ENCODE assay signal across 13 cellular contexts in genomic region chr7:2384354-2385243, GRCh38. TPM values are rescaled to one million over a fixed set of nuclear protein-coding genes. Genes with fewer than 3 reads are reported as not detected.
DNase-seq lines count a peak whose midpoint lies in the region; ATAC-seq and TF ChIP-seq lines count a peak whose summit lies in the region.
"Had no signal": no experiment of that assay in that cellular context is flagged by ENCODE, and none has a peak within 500 bp of the region (broad histone marks: within the 10 kb centered on the region; RNA-seq: fewer than 3 reads in every experiment).

No MANE protein-coding gene starts in this region.

- H3K79me1 ChIP-seq in mesenchymal stem cell (replicated peaks; ENCODE audit: low read length, poor library complexity, severe bottlenecking): peaks cover 13% of the 10 kb centered on the region

- no peak overlapping the region for H3K14ac ChIP-seq in mesenchymal stem cell (ENCODE audit: low read length in 2 of 2)

- H3K4ac ChIP-seq in mesenchymal stem cell (ENCODE audit: low read depth in 1 of 2, low read length in 2 of 2): no peak overlapping the region

- no peak overlapping the region for H2AK5ac ChIP-seq in mesenchymal stem cell (ENCODE audit: low read length, severe bottlenecking)

- BruUV-seq in Caco-2 (replicated peaks; lab: Mats Ljungman, UMichigan): no TSS peak

- no peak overlapping the region for H2AFZ ChIP-seq in mesenchymal stem cell (ENCODE audit: low read depth, low read length)

- no peak overlapping the region for H2BK120ac ChIP-seq in mesenchymal stem cell (ENCODE audit: low read depth, low read length)

- no peak overlapping the region for H3K4me3 Mint-ChIP-seq in Caco-2 (ENCODE audit: unreplicated experiment)
- no peak overlapping the region for H3K4me3 Mint-ChIP-seq in CD4-positive, alpha-beta memory T cell
- H3K4me3 Mint-ChIP-seq: CD8-positive, alpha-beta T cell had no signal

- no peak overlapping the region for H3K9ac ChIP-seq in mesenchymal stem cell (ENCODE audit: low read length)
- H3K9ac ChIP-seq: KMS-11 had no signal

- 93% methylated on average over 19 of the region's 19 CpGs for WGBS in mesenchymal stem cell

- H3K4me1 ChIP-seq in Caco-2: no peaks in the 10 kb centered on the region
- H3K4me1 ChIP-seq in mesenchymal stem cell (ENCODE audit: control insufficient read depth, insufficient read depth, low read depth, low read length): peaks cover 6% of the 10 kb centered on the region
- no peaks in the 10 kb centered on the region for H3K4me1 ChIP-seq in gastrocnemius medialis
- H3K4me1 ChIP-seq in HAP-1: peaks cover 9% of the 10 kb centered on the region
- H3K4me1 ChIP-seq in CD4-positive, alpha-beta memory T cell (ENCODE audit: insufficient read depth, low read length): no peaks in the 10 kb centered on the region

- peak overlapping the region; percentile 74 for H3K27ac Mint-ChIP-seq in Caco-2 (ENCODE audit: unreplicated experiment)
- H3K27ac Mint-ChIP-seq in CD4-positive, alpha-beta memory T cell: peak overlapping the region in 1 of 7 donors; percentile 42
- H3K27ac Mint-ChIP-seq: CD8-positive, alpha-beta T cell had no signal

- no peak overlapping the region for H2BK5ac ChIP-seq in mesenchymal stem cell (ENCODE audit: low read depth, low read length, poor library complexity, severe bottlenecking)

- DNase-seq in Caco-2: peak in 1 of 2 experiments; percentile 30
- DNase-seq in HL-60 (ENCODE audit: low read depth in 1 of 2, low spot score in 1 of 2): no peak
- DNase-seq in astrocyte of the hippocampus (ENCODE audit: low read depth, low spot score): peak; percentile 37
- DNase-seq in mesenchymal stem cell: no peak
- DNase-seq in gastrocnemius medialis: no peak
- no peak for DNase-seq in HAP-1 (ENCODE audit: low spot score in 2 of 2)
- DNase-seq in KG1 (lab: John Stamatoyannopoulos, UW): no peak
- no peak for DNase-seq in CD4-positive, alpha-beta memory T cell
- DNase-seq: CD8-positive, alpha-beta T cell; left cardiac atrium; SW 1271 had no signal

- peaks cover 7% of the 10 kb centered on the region for H3K4me1 Mint-ChIP-seq in Caco-2 (ENCODE audit: low read depth, unreplicated experiment)
- no peaks in the 10 kb centered on the region for H3K4me1 Mint-ChIP-seq in CD4-positive, alpha-beta memory T cell

- no peak for TF ChIP-seq POLR2A in gastrocnemius medialis (IDR thresholded peaks at IDR 0.05)

- in situ Hi-C loops in gastrocnemius medialis (cut with MboI; ENCODE audit: low sequenced_read_pairs in 4 of 4) (no loop called here), HAP-1 (cut with MboI; ENCODE audit: low sequenced_read_pairs) (no loop called here)

- no peak for ATAC-seq in gastrocnemius medialis
- ATAC-seq: CD8-positive, alpha-beta T cell; sciatic nerve had no signal

- H3K4me3 ChIP-seq in Caco-2 (ENCODE audit: low read depth, low read length): no peak overlapping the region
- no peak overlapping the region for H3K4me3 ChIP-seq in HL-60 (replicated peaks; ENCODE audit: insufficient read depth, low read length)
- H3K4me3 ChIP-seq in mesenchymal stem cell (ENCODE audit: insufficient read depth in 1 of 2, low read depth in 1 of 2, low read length in 2 of 2): no peak overlapping the region
- no peak overlapping the region for H3K4me3 ChIP-seq in gastrocnemius medialis
- no peak overlapping the region for H3K4me3 ChIP-seq in HAP-1
- no peak overlapping the region for H3K4me3 ChIP-seq in CD4-positive, alpha-beta memory T cell (ENCODE audit: low read length in 2 of 2)

- H4K91ac ChIP-seq in mesenchymal stem cell (ENCODE audit: low read length): no peak overlapping the region

- no peaks in the 10 kb centered on the region for H3K27me3 Mint-ChIP-seq in Caco-2 (ENCODE audit: insufficient read depth, unreplicated experiment)
- no peaks in the 10 kb centered on the region for H3K27me3 Mint-ChIP-seq in CD4-positive, alpha-beta memory T cell

- TF ChIP-seq CTCF in Caco-2 (IDR thresholded peaks at IDR 0.05; ENCODE audit: insufficient read depth in 1 of 2, low read depth in 1 of 2, low read length in 1 of 2, severe bottlenecking in 1 of 2, unreplicated experiment in 1 of 2): no peak
- TF ChIP-seq CTCF in HL-60 (IDR thresholded peaks at IDR 0.05; ENCODE audit: insufficient read depth, low read length): no peak
- no peak for TF ChIP-seq CTCF in gastrocnemius medialis (IDR thresholded peaks at IDR 0.05 in 4 of 5, conservative IDR thresholded peaks at IDR 0.05 in 1 of 5)

- no peak overlapping the region for H3K4me2 ChIP-seq in mesenchymal stem cell (ENCODE audit: low read length, poor library complexity, severe bottlenecking)
- H3K4me2 ChIP-seq: KMS-11 had no signal

- no peak overlapping the region for H3K23ac ChIP-seq in mesenchymal stem cell (ENCODE audit: low read length in 2 of 2)

- no peak overlapping the region for H3K18ac ChIP-seq in mesenchymal stem cell (ENCODE audit: low read depth in 1 of 2, low read length in 2 of 2)

- H3K36me3 ChIP-seq in Caco-2 (ENCODE audit: control insufficient read depth, insufficient read depth, low read length) (no peaks in the 10 kb centered on the region; the same call in none of the 2 replicates), mesenchymal stem cell (ENCODE audit: control insufficient read depth in 1 of 2, insufficient read depth in 2 of 2, low read depth in 1 of 2, low read length in 2 of 2) (peaks cover 30 to 58% of the 10 kb centered on the region in 2 experiments), gastrocnemius medialis (peaks cover 2 to 23% of the 10 kb centered on the region in 2 donors), HAP-1 (replicated peaks) (peaks cover 29% of the 10 kb centered on the region)
- H3K36me3 ChIP-seq in CD4-positive, alpha-beta memory T cell (ENCODE audit: insufficient read depth, low read length): peaks cover 19% of the 10 kb centered on the region

- H3K27me3 ChIP-seq in Caco-2 (replicated peaks; ENCODE audit: control insufficient read depth, insufficient read depth, low read length): no peaks in the 10 kb centered on the region
- no peaks in the 10 kb centered on the region for H3K27me3 ChIP-seq in HL-60 (ENCODE audit: insufficient read depth, poor library complexity, severe bottlenecking)
- H3K27me3 ChIP-seq in mesenchymal stem cell (ENCODE audit: control insufficient read depth in 1 of 2, insufficient read depth in 1 of 2, low read length in 2 of 2): no peaks in the 10 kb centered on the region
- no peaks in the 10 kb centered on the region for H3K27me3 ChIP-seq in gastrocnemius medialis
- no peaks in the 10 kb centered on the region for H3K27me3 ChIP-seq in HAP-1 (ENCODE audit: low read depth)
- H3K27me3 ChIP-seq in CD4-positive, alpha-beta memory T cell (ENCODE audit: insufficient read depth, low read length): no peaks in the 10 kb centered on the region

- H3K9me3 Mint-ChIP-seq in Caco-2 (ENCODE audit: unreplicated experiment): no peaks in the 10 kb centered on the region
- H3K9me3 Mint-ChIP-seq in CD4-positive, alpha-beta memory T cell: no peaks in the 10 kb centered on the region
- H3K9me3 Mint-ChIP-seq: CD8-positive, alpha-beta T cell had no signal

- H3K27ac ChIP-seq in HL-60 (replicated peaks): peak overlapping the region; percentile 82
- no peak overlapping the region for H3K27ac ChIP-seq in mesenchymal stem cell (ENCODE audit: low read length, poor library complexity, severe bottlenecking)
- H3K27ac ChIP-seq in gastrocnemius medialis: no peak overlapping the region
- H3K27ac ChIP-seq in CD4-positive, alpha-beta memory T cell (ENCODE audit: low read depth, low read length): no peak overlapping the region
- H3K27ac ChIP-seq: KMS-11 had no signal

- CTCF ChIA-PET in Caco-2 (lab: Charles Lee): interaction anchor here (0.5 to 1.4 kb wide), 3 partner anchors 63 to 85 kb away, joined by 4 to 10 read pairs (median 5); no protein-coding TSS in a partner anchor
- CTCF ChIA-PET in CD4-positive, alpha-beta memory T cell (lab: Charles Lee; ENCODE audit: partially characterized antibody): interaction anchor here (4.1 kb wide), 1 partner anchor 47 kb away, joined by 14 read pairs; no protein-coding TSS in a partner anchor

- H3K9me3 ChIP-seq in Caco-2 (no peaks in the 10 kb centered on the region), mesenchymal stem cell (ENCODE audit: control insufficient read depth, low read length) (no peaks in the 10 kb centered on the region), gastrocnemius medialis (no peaks in the 10 kb centered on the region), HAP-1 (no peaks in the 10 kb centered on the region)
- H3K9me3 ChIP-seq in CD4-positive, alpha-beta memory T cell (ENCODE audit: control insufficient read depth in 1 of 2, low read length in 2 of 2): no peaks in the 10 kb centered on the region

- intact Hi-C loops in Caco-2 (cut with micrococcal nuclease; ENCODE audit: unreplicated experiment): no loop called here
- intact Hi-C loops in gastrocnemius medialis (cut with DNase I; ENCODE audit: low total_unique reads): no loop called here
- intact Hi-C loops in CD4-positive, alpha-beta memory T cell (cut with micrococcal nuclease): no loop called here

- H4K8ac ChIP-seq in mesenchymal stem cell (ENCODE audit: low read length): no peak overlapping the region

- H3K36me3 Mint-ChIP-seq in Caco-2 (ENCODE audit: insufficient read depth, unreplicated experiment): peaks cover 73% of the 10 kb centered on the region
- H3K36me3 Mint-ChIP-seq in CD4-positive, alpha-beta memory T cell: peaks cover 13 to 23% of the 10 kb centered on the region in 2 donors

- peak overlapping the region; percentile 3 for H2BK15ac ChIP-seq in mesenchymal stem cell (ENCODE audit: low read depth, poor library complexity, severe bottlenecking)

- POLR2A ChIA-PET in Caco-2 (lab: Charles Lee): interaction anchor here (0.6 to 0.7 kb wide), 2 partner anchors 8 to 84 kb away, joined by 3 read pairs; no protein-coding TSS in a partner anchor
- POLR2A ChIA-PET in CD4-positive, alpha-beta memory T cell (lab: Charles Lee; ENCODE audit: partially characterized antibody): no interaction called here

- H2BK12ac ChIP-seq in mesenchymal stem cell (ENCODE audit: low read length in 2 of 2): no peak overlapping the region

RNA-seq across cellular contexts. Expression of gene CHST12, which starts 18.8 kb away (rescaled TPM):
- total RNA-seq in Caco-2 (2022): 26.0 and 28.0 TPM in 2 replicates
- 20.2 TPM for polyA plus RNA-seq in mesenchymal stem cell (2013, experiment 1 of 2)
- polyA plus RNA-seq in mesenchymal stem cell (2013, experiment 2 of 2): 20.4 TPM
- 10 to 100 TPM in 2 of 4 donors, 1 to 10 TPM in 2; 5.5 to 13.1 (median 10.1) TPM for total RNA-seq in gastrocnemius medialis
- total RNA-seq in CD4-positive, alpha-beta memory T cell: 10 to 100 TPM; 29.5 to 30.7 TPM
- 10 to 100 TPM; 11.6 to 22.5 TPM for polyA plus RNA-seq in CD4-positive, alpha-beta memory T cell

RNA-seq across cellular contexts. Expression of gene EIF3B, which starts 30.0 kb away (rescaled TPM):
- total RNA-seq in Caco-2 (2022) (306 and 314 TPM in 2 replicates), gastrocnemius medialis (100 to 1,000 TPM; 105 to 207 (median 195) TPM)
- polyA plus RNA-seq in mesenchymal stem cell (2013, experiment 1 of 2): 81.4 TPM
- polyA plus RNA-seq in mesenchymal stem cell (2013, experiment 2 of 2): 76.2 TPM
- total RNA-seq in CD4-positive, alpha-beta memory T cell: 100 to 1,000 TPM; 126 to 138 TPM
- 100 to 1,000 TPM in 1 of 2 donors, 10 to 100 TPM in 1; 78.7 to 135 TPM for polyA plus RNA-seq in CD4-positive, alpha-beta memory T cell
